In genomic region chr19:44657211-44657921, GRCh38 we compare ENCODE assay signal across 8 cellular contexts. TPM values are rescaled to one million over a fixed set of nuclear protein-coding genes. Genes with fewer than 3 reads are reported as not detected.
DNase-seq lines count a peak whose midpoint lies in the region; ATAC-seq and TF ChIP-seq lines count a peak whose summit lies in the region.

No MANE protein-coding gene starts in this region.

- no peak overlapping the region for H3K4me3 Mint-ChIP-seq in natural killer cell

- peaks cover 8% of the 10 kb centered on the region in 2 donors for H3K4me1 Mint-ChIP-seq in natural killer cell

- H3K36me3 Mint-ChIP-seq in natural killer cell = no peaks in the 10 kb centered on the region

- H3K27me3 Mint-ChIP-seq in natural killer cell (ENCODE audit: low read depth in 2 of 2) = no peaks in the 10 kb centered on the region

- H3K9me3 Mint-ChIP-seq in natural killer cell = no peaks in the 10 kb centered on the region

- H3K27ac Mint-ChIP-seq in natural killer cell = peak overlapping the region in 1 of 2 donors; percentile 6

- DNase-seq in activated gamma-delta T cell treated with Interleukin-2 at 50 U/mL for 16 hours = peak; percentile 61
- no peak for DNase-seq in activated gamma-delta T cell (lab: John Stamatoyannopoulos, UW)
- DNase-seq in NCI-H82 (lab: John Stamatoyannopoulos, UW) = peak; percentile 85
- peak; percentile 34 to 37 for DNase-seq in activated CD8-positive, alpha-beta memory T cell treated with anti-CD3 and anti-CD28 coated beads for 4 hours (ENCODE audit: low read depth in 2 of 2)
- peak; percentile 66 for DNase-seq in epidermal melanocyte (ENCODE audit: insufficient read length, low spot score)
- peak; percentile 64 for DNase-seq in natural killer cell
- DNase-seq in stimulated activated naive CD4-positive, alpha-beta T cell treated with Interleukin-2 at 50 U/mL for 16 hours (lab: John Stamatoyannopoulos, UW) = peak; percentile 55

- ATAC-seq in natural killer cell (peak; percentile 71 to 81 (median 72)), HG03571 (IDR thresholded peaks at IDR 0.05; ENCODE audit: unreplicated experiment) (no peak)

- intact Hi-C loops in natural killer cell (cut with micrococcal nuclease) = loop anchor here (1.0 kb wide), 2 partner anchors 80 to 86 kb away; no protein-coding TSS in a partner anchor

- peak; percentile 94 for TF ChIP-seq CTCF in natural killer cell (IDR thresholded peaks at IDR 0.05)

RNA-seq across cellular contexts. Expression of gene PVR, which starts 13.7 kb away (rescaled TPM):
- 10 to 100 TPM in 1 of 3 donors, 1 to 10 TPM in 2; 6.6 to 12.6 (median 7.9) TPM for total RNA-seq in natural killer cell

RNA-seq across cellular contexts. Expression of gene CEACAM19, which starts 13.9 kb away (rescaled TPM):
- total RNA-seq in natural killer cell = 1 to 10 TPM; 2.6 to 4.1 (median 2.7) TPM

RNA-seq across cellular contexts. Expression of gene CEACAM16, which starts 41.6 kb away (rescaled TPM):
- total RNA-seq in natural killer cell = not detected

RNA-seq across cellular contexts. Expression of gene IGSF23, which starts 44.0 kb away (rescaled TPM):
- not detected for total RNA-seq in natural killer cell
